In the genomic region with DNA sequence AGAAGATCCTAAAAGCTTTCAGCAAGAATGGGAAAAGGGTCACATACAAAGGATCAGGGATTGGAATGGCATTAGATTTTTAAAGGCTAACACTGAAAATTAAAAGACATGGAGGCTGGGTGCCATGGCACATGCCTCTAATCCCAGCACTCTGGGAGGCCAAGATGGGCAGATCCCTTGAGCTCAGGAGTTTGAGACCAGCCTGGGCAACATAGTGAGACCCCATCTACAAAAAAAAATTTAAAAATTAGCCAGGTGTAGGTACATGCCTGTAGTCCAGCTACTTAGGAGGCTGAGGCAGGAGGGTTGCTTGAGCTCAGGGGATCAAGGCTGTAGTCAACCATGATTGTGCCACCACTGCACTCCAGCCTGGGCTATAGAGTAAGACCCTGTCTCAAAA, we compare ENCODE assay signal across 36 cellular contexts. TPM values are rescaled to one million over a fixed set of nuclear protein-coding genes. Genes with fewer than 3 reads are reported as not detected.
"Had no signal": no experiment of that assay in that cellular context is flagged by ENCODE, and none has a peak within 500 bp of the region (broad histone marks: within the 10 kb centered on the region; RNA-seq: fewer than 3 reads in every experiment).

No MANE protein-coding gene starts in this region.

- H3K27me3 ChIP-seq: brain microvascular endothelial cell, Peyer's patch, SJSA1 had no signal

- ATAC-seq: activated CD4-positive, alpha-beta T cell treated with anti-CD3 and anti-CD28 coated beads for 36 hours; activated CD4-positive, CD25-positive, alpha-beta regulatory T cell treated with anti-CD3 and anti-CD28 coated beads, Interleukin-2, amount 50 U/mL, for 24 hours; activated CD8-positive, alpha-beta T cell treated with anti-CD3 and anti-CD28 coated beads, Interleukin-2, amount 10 ng/mL, durations not matched to agents 7 days and 5 days; activated T-cell treated with anti-CD3 and anti-CD28 coated beads, Interleukin-2, amount 50 U/mL, for 4 hours; PC-3 had no signal

- FAIRE-seq: TTC549 had no signal

- DNase-seq: activated CD4-positive, alpha-beta T cell treated with anti-CD3 and anti-CD28 coated beads for 36 hours; activated CD4-positive, alpha-beta T cell treated with anti-CD3 and anti-CD28 coated beads, Interleukin-2, amount 10 ng/mL, durations not matched to agents 7 days and 5 days; activated CD4-positive, alpha-beta T cell treated with anti-CD3 and anti-CD28 coated beads, Interleukin-2, amount 50 U/mL, for 48 hours; activated CD8-positive, alpha-beta memory T cell treated with anti-CD3 and anti-CD28 coated beads, Interleukin-2, amount 50 U/mL, for 4 hours; activated CD8-positive, alpha-beta T cell treated with anti-CD3 and anti-CD28 coated beads, Interleukin-2, amount 10 ng/mL, durations not matched to agents 7 days and 5 days; activated gamma-delta T cell treated with Interleukin-2 at 50 U/mL for 16 hours; activated naive CD4-positive, alpha-beta T cell treated with anti-CD3 and anti-CD28 coated beads, Interleukin-2, amount 50 U/mL, for 16 hours; activated naive CD8-positive, alpha-beta T cell treated with anti-CD3 and anti-CD28 coated beads for 36 hours; activated T-cell treated with anti-CD3 and anti-CD28 coated beads for 4 hours; activated T-cell treated with anti-CD3 and anti-CD28 coated beads, Interleukin-2, amount 50 U/mL, for 4 hours; amniotic stem cell; aorta; brain microvascular endothelial cell; central memory CD4-positive, alpha-beta T cell; NCI-H1092 treated with DMSO at 0.1 percent for 48 hours; NCI-H1417; NCI-H146; NCI-H187; NCI-H2029 treated with DMSO at 0.1 percent for 48 hours; NCI-H2107; NCI-H2171; NCI-H510A; NCI-H526; NCI-H748 treated with DMSO at 0.1 percent for 48 hours; NK-92 treated with Interleukin-12 subunit alpha and Interleukin-12 subunit beta, amount 100 ng/mL, for 24 hours; PC-3; Peyer's patch; RPMI8226; SHP77 treated with DMSO at 0.1 percent for 48 hours; SK-N-SH had no signal

- H3K27ac ChIP-seq: brain microvascular endothelial cell, Peyer's patch, SJSA1 had no signal

- H3K4me1 ChIP-seq: Peyer's patch had no signal

- H3K4me3 ChIP-seq: Peyer's patch, SJSA1 had no signal

- H3K36me3 ChIP-seq: brain microvascular endothelial cell, Peyer's patch, SJSA1 had no signal

- H3K9me3 ChIP-seq: Peyer's patch, SJSA1, SK-N-SH had no signal

- H3K9ac ChIP-seq: SK-N-SH had no signal

- H3K4me2 ChIP-seq: SK-N-SH had no signal

RNA-seq across cellular contexts. Expression of gene LURAP1, which starts 12.4 kb away (rescaled TPM):
- total RNA-seq: activated CD4-positive, alpha-beta T cell treated with anti-CD3 and anti-CD28 coated beads, Interleukin-2, amount 10 ng/mL, durations not matched to agents 7 days and 5 days; activated CD8-positive, alpha-beta T cell treated with anti-CD3 and anti-CD28 coated beads, Interleukin-2, amount 10 ng/mL, durations not matched to agents 7 days and 5 days; activated naive CD8-positive, alpha-beta T cell treated with anti-CD3 and anti-CD28 coated beads for 36 hours; activated T-cell treated with anti-CD3 and anti-CD28 coated beads, Interleukin-2, amount 50 U/mL, for 4 hours; activated T-helper 1 cell treated with anti-CD3 and anti-CD28 coated beads, Interleukin-12 subunit alpha, Interleukin-12 subunit beta, Interleukin-2, Interleukin-4 antibody, amounts not matched to agents 30 ng/mL and 10 ng/mL and 1 ng/mL, durations not matched to agents 14 hours and 24 hours and 36 hours had no signal

RNA-seq across cellular contexts. Expression of gene P3R3URF, which starts 39.2 kb away (rescaled TPM):
- total RNA-seq: activated CD4-positive, alpha-beta T cell treated with anti-CD3 and anti-CD28 coated beads for 36 hours; activated CD4-positive, alpha-beta T cell treated with anti-CD3 and anti-CD28 coated beads, Interleukin-2, amount 10 ng/mL, durations not matched to agents 7 days and 5 days; activated CD8-positive, alpha-beta T cell treated with anti-CD3 and anti-CD28 coated beads, Interleukin-2, amount 10 ng/mL, durations not matched to agents 7 days and 5 days; activated naive CD8-positive, alpha-beta T cell treated with anti-CD3 and anti-CD28 coated beads for 36 hours; activated T-cell treated with anti-CD3 and anti-CD28 coated beads, Interleukin-2, amount 50 U/mL, for 4 hours; activated T-helper 1 cell treated with anti-CD3 and anti-CD28 coated beads, Interleukin-12 subunit alpha, Interleukin-12 subunit beta, Interleukin-2, Interleukin-4 antibody, amounts not matched to agents 30 ng/mL and 10 ng/mL and 1 ng/mL, durations not matched to agents 14 hours and 24 hours and 36 hours; aorta; cerebellum; M059J; PC-3; Peyer's patch; SJSA1 had no signal
- polyA plus RNA-seq: aorta, SK-N-SH had no signal

RNA-seq across cellular contexts. Expression of gene TSPAN1, which starts 40.6 kb away (rescaled TPM):
- total RNA-seq: activated CD4-positive, alpha-beta T cell treated with anti-CD3 and anti-CD28 coated beads for 36 hours; activated CD4-positive, alpha-beta T cell treated with anti-CD3 and anti-CD28 coated beads, Interleukin-2, amount 10 ng/mL, durations not matched to agents 7 days and 5 days; activated CD8-positive, alpha-beta T cell treated with anti-CD3 and anti-CD28 coated beads, Interleukin-2, amount 10 ng/mL, durations not matched to agents 7 days and 5 days; activated T-helper 1 cell treated with anti-CD3 and anti-CD28 coated beads, Interleukin-12 subunit alpha, Interleukin-12 subunit beta, Interleukin-2, Interleukin-4 antibody, amounts not matched to agents 30 ng/mL and 10 ng/mL and 1 ng/mL, durations not matched to agents 14 hours and 24 hours and 36 hours; SJSA1 had no signal
